Comparison of ENCODE assay signal across 34 cellular contexts in genomic region chr6:44717431-44717830, GRCh38.
"Had no signal": no experiment of that assay in that cellular context is flagged by ENCODE, and none has a peak within 500 bp of the region (broad histone marks: within the 10 kb centered on the region; RNA-seq: fewer than 3 reads in every experiment).

No MANE protein-coding gene starts in this region.

- DNase-seq: Karpas-422, Kasumi-1, MG63, MM.1S, MV-4-11, NCI-H1048, NCI-H1092, NCI-H1092 treated with DMSO at 0.1 percent for 48 hours, NCI-H1105, NCI-H1105 treated with DMSO at 0.1 percent for 48 hours, NCI-H1417, NCI-H1417 treated with DMSO at 0.1 percent for 48 hours, NCI-H1436, NCI-H1436 treated with DMSO at 0.1 percent for 48 hours, NCI-H146, NCI-H1694, NCI-H1694 treated with DMSO at 0.1 percent for 48 hours, NCI-H187, NCI-H187 treated with DMSO at 0.1 percent for 48 hours, NCI-H1930, NCI-H2029, NCI-H2029 treated with DMSO at 0.1 percent for 48 hours, NCI-H2081, NCI-H2081 treated with DMSO at 0.1 percent for 48 hours, NCI-H2107, NCI-H2171, NCI-H2171 treated with DMSO at 0.1 percent for 48 hours, NCI-H2227 treated with DMSO at 0.1 percent for 48 hours, NCI-H226, NCI-H345, NCI-H446, NCI-H446 treated with DMSO at 0.1 percent for 48 hours, NCI-H510A, NCI-H510A treated with DMSO at 0.1 percent for 48 hours had no signal

- H3K27me3 ChIP-seq: MG63 had no signal

- H3K36me3 ChIP-seq: MG63 had no signal

- H3K9me3 ChIP-seq: MG63 had no signal

- H3K4me3 ChIP-seq: MG63 had no signal
